8 cellular contexts compared by ENCODE assay signal in genomic region chr6:13427838-13428527, GRCh38.
DNase-seq lines count a peak whose midpoint lies in the region; ATAC-seq and TF ChIP-seq lines count a peak whose summit lies in the region.

No MANE protein-coding gene starts in this region.

- DNase-seq in GM13977 (ENCODE audit: low spot score) (peak; percentile 68), NCI-H1694 treated with DMSO at 0.1 percent for 48 hours (lab: John Stamatoyannopoulos, UW) (no peak), NCI-H226 (no peak), 8988T (no peak)
- DNase-seq in activated naive CD4-positive, alpha-beta T cell treated with anti-CD3 and anti-CD28 coated beads, Interleukin-2, amount 10 ng/mL, durations not matched to agents 7 days and 5 days: peak; percentile 75

- H3K4me3 Mint-ChIP-seq in activated naive CD4-positive, alpha-beta T cell treated with anti-CD3 and anti-CD28 coated beads, Interleukin-2, amount 10 ng/mL, durations not matched to agents 7 days and 5 days: peak overlapping the region; percentile 32

- H3K36me3 Mint-ChIP-seq in activated naive CD4-positive, alpha-beta T cell treated with anti-CD3 and anti-CD28 coated beads, Interleukin-2, amount 10 ng/mL, durations not matched to agents 7 days and 5 days: peaks cover 3% of the 10 kb centered on the region

- peak overlapping the region; percentile 64 for H3K4me2 ChIP-seq in OCI-LY1 (ENCODE audit: low read length)

- peak overlapping the region; percentile 73 for H3K27ac Mint-ChIP-seq in activated naive CD4-positive, alpha-beta T cell treated with anti-CD3 and anti-CD28 coated beads, Interleukin-2, amount 10 ng/mL, durations not matched to agents 7 days and 5 days

- peak overlapping the region; percentile 34 for H3K9ac ChIP-seq in OCI-LY1 (ENCODE audit: low read length)

- peak; percentile 34 for TF ChIP-seq CTCF in GM13977 (IDR thresholded peaks at IDR 0.05; ENCODE audit: extremely low read depth, insufficient read depth, missing control alignments)
- TF ChIP-seq CTCF in OCI-LY1 (IDR thresholded peaks at IDR 0.05; ENCODE audit: low read length): peak; percentile 42
- TF ChIP-seq CTCF in neutrophil (IDR thresholded peaks at IDR 0.05): peak; percentile 48

- H3K4me1 Mint-ChIP-seq in activated naive CD4-positive, alpha-beta T cell treated with anti-CD3 and anti-CD28 coated beads, Interleukin-2, amount 10 ng/mL, durations not matched to agents 7 days and 5 days: peaks cover 49% of the 10 kb centered on the region

- H3K27me3 Mint-ChIP-seq in activated naive CD4-positive, alpha-beta T cell treated with anti-CD3 and anti-CD28 coated beads, Interleukin-2, amount 10 ng/mL, durations not matched to agents 7 days and 5 days: peaks cover 39% of the 10 kb centered on the region

- H3K9me3 Mint-ChIP-seq in activated naive CD4-positive, alpha-beta T cell treated with anti-CD3 and anti-CD28 coated beads, Interleukin-2, amount 10 ng/mL, durations not matched to agents 7 days and 5 days: no peaks in the 10 kb centered on the region

- H3K9me2 ChIP-seq in OCI-LY1 (ENCODE audit: low read depth, low read length): no peaks in the 10 kb centered on the region

- H3K36me3 ChIP-seq in OCI-LY1 (ENCODE audit: insufficient read depth, low read length) (peaks cover 6% of the 10 kb centered on the region; the same call in 1 of the 2 replicates), neutrophil (no peaks in the 10 kb centered on the region)

- in situ Hi-C loops in GM13977 (cut with MboI; ENCODE audit: low pct_unique_long_range_greater_than_20kb, low sequenced_read_pairs, unreplicated experiment): no loop called here

- peaks cover 8% of the 10 kb centered on the region for H3K79me2 ChIP-seq in OCI-LY1 (ENCODE audit: insufficient read depth, low read length)

- no peak overlapping the region for H2AFZ ChIP-seq in OCI-LY1 (ENCODE audit: low read length)

- H3K4me1 ChIP-seq in OCI-LY1 (ENCODE audit: insufficient read depth, low read length, severe bottlenecking): peaks cover 75% of the 10 kb centered on the region
- peaks cover 26 to 37% of the 10 kb centered on the region in 2 experiments for H3K4me1 ChIP-seq in neutrophil (ENCODE audit: control insufficient read depth in 1 of 2, insufficient read depth in 1 of 2, low read depth in 1 of 2, low read length in 1 of 2)

- H3K27me3 ChIP-seq in OCI-LY1 (ENCODE audit: insufficient read depth, low read length): no peaks in the 10 kb centered on the region
- no peaks in the 10 kb centered on the region for H3K27me3 ChIP-seq in neutrophil

- peak overlapping the region; percentile 24 for H3K4me3 ChIP-seq in OCI-LY1 (ENCODE audit: low read depth, low read length, poor library complexity, severe bottlenecking)
- H3K4me3 ChIP-seq in neutrophil (ENCODE audit: low read depth in 1 of 2, low read length in 1 of 2): peak overlapping the region; percentile 9 to 26

- H3F3A ChIP-seq in OCI-LY1 (ENCODE audit: insufficient read depth, low read length): 0 out of 2 replicates have a peak, but pooled peaks cover 5% of the 10 kb centered on the region

- no peaks in the 10 kb centered on the region for H4K20me1 ChIP-seq in OCI-LY1 (ENCODE audit: insufficient read depth, low read length)

- CTCF ChIA-PET in activated naive CD4-positive, alpha-beta T cell treated with anti-CD3 and anti-CD28 coated beads, Interleukin-2, amount 10 ng/mL, durations not matched to agents 7 days and 5 days (lab: Charles Lee): interaction anchor here (0.9 to 1.8 kb wide), 4 partner anchors 11 to 26 kb away, joined by 3 to 7 read pairs (median 6); no protein-coding TSS in a partner anchor

- H3K9me3 ChIP-seq in OCI-LY1 (ENCODE audit: low read length) (no peaks in the 10 kb centered on the region), neutrophil (no peaks in the 10 kb centered on the region)

- ATAC-seq in HG02610 (IDR thresholded peaks at IDR 0.05; ENCODE audit: unreplicated experiment): peak; percentile 62

- peak overlapping the region; percentile 93 for H3K27ac ChIP-seq in OCI-LY1 (ENCODE audit: low read depth, low read length, poor library complexity, severe bottlenecking)
- H3K27ac ChIP-seq in neutrophil: peak overlapping the region; percentile 78

Comparison
In these comparisons a context has a peak if more than half of its experiments do, and no peak if none do; other contexts are left out.
1. DNase-seq: peak in GM13977 (single experiment) and activated naive CD4-positive, alpha-beta T cell treated with anti-CD3 and anti-CD28 coated beads, Interleukin-2, amount 10 ng/mL, durations not matched to agents 7 days and 5 days (single experiment); none in NCI-H1694 treated with DMSO at 0.1 percent for 48 hours (single experiment), NCI-H226 (single experiment) and 8988T (single experiment).
2. Peak in every context shown above with its lines, with median percentiles within 50 percentile points of each other: CTCF ChIP-seq.